In the genomic region with DNA sequence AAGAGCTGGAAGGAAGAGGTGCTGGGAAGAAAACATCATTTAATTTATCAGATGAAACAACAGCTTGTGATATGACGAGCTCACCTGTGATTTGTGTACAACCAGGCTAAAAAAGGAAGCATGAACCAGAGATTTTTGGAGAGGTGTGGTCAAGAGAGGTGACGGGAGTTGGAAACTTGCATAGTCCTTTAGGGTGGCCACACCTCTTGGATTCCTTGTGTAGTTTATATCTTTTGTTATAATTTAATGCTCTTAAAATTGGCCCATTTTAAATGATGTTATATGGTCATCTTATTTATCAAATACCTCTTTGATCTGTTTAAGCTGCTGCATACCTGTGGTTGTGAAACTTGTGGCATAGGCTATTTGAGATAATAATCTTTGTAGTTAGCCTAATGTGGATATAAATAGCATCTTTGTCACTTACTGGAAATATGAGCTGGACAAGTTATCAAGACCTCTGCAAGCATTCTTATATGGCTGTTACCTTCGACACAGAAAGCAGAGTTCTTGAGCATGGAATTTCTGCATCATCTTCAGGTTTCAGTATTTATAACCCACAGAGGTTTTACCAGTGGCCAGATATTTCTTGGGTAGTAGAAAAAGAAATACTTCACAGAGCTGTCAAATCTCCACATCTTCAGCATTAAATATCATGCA, we compare ENCODE assay signal across 20 cellular contexts. TPM values are rescaled to one million over a fixed set of nuclear protein-coding genes. Genes with fewer than 3 reads are reported as not detected.
DNase-seq lines count a peak whose midpoint lies in the region; ATAC-seq and TF ChIP-seq lines count a peak whose summit lies in the region.
"Had no signal": no experiment of that assay in that cellular context is flagged by ENCODE, and none has a peak within 500 bp of the region (broad histone marks: within the 10 kb centered on the region; RNA-seq: fewer than 3 reads in every experiment).

No MANE protein-coding gene starts in this region.

- no peaks in the 10 kb centered on the region for H3F3A ChIP-seq in MM.1S (ENCODE audit: insufficient read depth, low read length)

- no peak overlapping the region for H3K4me2 ChIP-seq in MM.1S (ENCODE audit: low read depth, low read length)

- H3K27me3 Mint-ChIP-seq in activated naive CD8-positive, alpha-beta T cell treated with anti-CD3 and anti-CD28 coated beads, Interleukin-2, amount 50 U/mL, for 24 hours, result no peaks in the 10 kb centered on the region

- H3K27ac ChIP-seq in MM.1S (ENCODE audit: low read length) (no peak overlapping the region), heart right ventricle (no peak overlapping the region)
- H3K27ac ChIP-seq: breast epithelium, heart left ventricle had no signal

- no peaks in the 10 kb centered on the region for H3K9me2 ChIP-seq in MM.1S (replicated peaks; ENCODE audit: insufficient read depth, low read length)

- H3K27me3 ChIP-seq in MM.1S (replicated peaks; ENCODE audit: insufficient read depth, low read length), result no peaks in the 10 kb centered on the region
- H3K27me3 ChIP-seq in heart right ventricle, result no peaks in the 10 kb centered on the region
- H3K27me3 ChIP-seq: BE2C, breast epithelium, heart left ventricle had no signal

- peaks cover 78% of the 10 kb centered on the region for H3K4me1 Mint-ChIP-seq in activated naive CD8-positive, alpha-beta T cell treated with anti-CD3 and anti-CD28 coated beads, Interleukin-2, amount 50 U/mL, for 24 hours

- H3K27ac Mint-ChIP-seq in activated naive CD8-positive, alpha-beta T cell treated with anti-CD3 and anti-CD28 coated beads, Interleukin-2, amount 50 U/mL, for 24 hours, result peak overlapping the region; percentile 90

- peak; percentile 65 for ATAC-seq in activated naive CD8-positive, alpha-beta T cell treated with anti-CD3 and anti-CD28 coated beads, Interleukin-2, amount 50 U/mL, for 24 hours
- ATAC-seq in HG03025 (IDR thresholded peaks at IDR 0.05; ENCODE audit: low FRiP score, unreplicated experiment) (no peak), heart right ventricle (no peak)
- ATAC-seq: esophagus mucosa, heart left ventricle had no signal

- peak overlapping the region; percentile 39 for H3K4me3 Mint-ChIP-seq in activated naive CD8-positive, alpha-beta T cell treated with anti-CD3 and anti-CD28 coated beads, Interleukin-2, amount 50 U/mL, for 24 hours
- H3K4me3 Mint-ChIP-seq: neural crest cell had no signal

- intact Hi-C loops in heart right ventricle (cut with DNase I), result no loop called here

- H3K9me3 Mint-ChIP-seq in activated naive CD8-positive, alpha-beta T cell treated with anti-CD3 and anti-CD28 coated beads, Interleukin-2, amount 50 U/mL, for 24 hours, result peaks cover 21% of the 10 kb centered on the region

- H3K9ac ChIP-seq in MM.1S (ENCODE audit: low read length), result no peak overlapping the region

- no peaks in the 10 kb centered on the region for H4K20me1 ChIP-seq in MM.1S (ENCODE audit: insufficient read depth, low read length)

- no peaks in the 10 kb centered on the region for H3K9me3 ChIP-seq in MM.1S (replicated peaks; ENCODE audit: insufficient read depth, low read length)
- H3K9me3 ChIP-seq in heart right ventricle, result peaks cover 0 to 19% (median 0%) of the 10 kb centered on the region in 11 donors
- H3K9me3 ChIP-seq: BE2C, breast epithelium had no signal

- H3K36me3 ChIP-seq in MM.1S (replicated peaks; ENCODE audit: insufficient read depth, low read length) (no peaks in the 10 kb centered on the region), heart right ventricle (no peaks in the 10 kb centered on the region)
- H3K36me3 ChIP-seq: BE2C, heart left ventricle had no signal

- TF ChIP-seq CTCF in MM.1S (IDR thresholded peaks at IDR 0.05; ENCODE audit: low read length) (no peak), heart right ventricle (IDR thresholded peaks at IDR 0.05) (no peak)

- H3K4me3 ChIP-seq in MM.1S (ENCODE audit: low read length) (no peak overlapping the region), heart right ventricle (no peak overlapping the region)
- H3K4me3 ChIP-seq: breast epithelium, heart left ventricle had no signal

- H2AFZ ChIP-seq in MM.1S (ENCODE audit: low read length), result no peak overlapping the region

- DNase-seq in H4 (ENCODE audit: low spot score) (peak; percentile 39), MM.1S (peak; percentile 49), renal cortical epithelial cell (ENCODE audit: low read depth) (peak; percentile 26), HuH-7 (ENCODE audit: low spot score) (no peak), heart right ventricle (no peak)
- no peak for DNase-seq in activated naive CD8-positive, alpha-beta T cell treated with anti-CD3 and anti-CD28 coated beads, Interleukin-2, amount 50 U/mL, for 24 hours
- DNase-seq: activated gamma-delta T cell; BE2C; DMS 273 treated with DMSO at 0.1 percent for 48 hours; heart left ventricle; islet precursor cell; mesendoderm; NCI-H1930; NCI-H524; OCI-M1; stimulated activated CD4-positive, alpha-beta T cell treated with anti-CD3 and anti-CD28 coated beads, Interleukin-1b, Interleukin-23, amount 100 ng/mL, for 48 hours had no signal

- H3K36me3 Mint-ChIP-seq in activated naive CD8-positive, alpha-beta T cell treated with anti-CD3 and anti-CD28 coated beads, Interleukin-2, amount 50 U/mL, for 24 hours (ENCODE audit: low read depth), result peaks cover 62% of the 10 kb centered on the region

- peaks cover 18% of the 10 kb centered on the region for H3K4me1 ChIP-seq in MM.1S (ENCODE audit: low read length)
- peaks cover 0 to 30% (median 17%) of the 10 kb centered on the region in 9 donors for H3K4me1 ChIP-seq in heart right ventricle
- H3K4me1 ChIP-seq: BE2C, breast epithelium had no signal

- 86 to 90% methylated on average over 3 of the region's 3 CpGs for WGBS in heart right ventricle, 2 donors

- no peaks in the 10 kb centered on the region for H3K79me2 ChIP-seq in MM.1S (ENCODE audit: low read length)

RNA-seq across cellular contexts. Expression of gene IL1RAP, which starts 49.1 kb away (rescaled TPM):
- 12.1 and 13.3 TPM in 2 replicates for total RNA-seq in H4 (2014; rRNA removed; shearing (Covaris generic))
- 11.3 and 16.1 TPM in 2 replicates for total RNA-seq in renal cortical epithelial cell
- 10 to 100 TPM in 4 of 10 donors, 1 to 10 TPM in 6; 3.9 to 11.9 (median 8.7) TPM for total RNA-seq in heart right ventricle
- polyA plus RNA-seq in heart right ventricle, result 1 to 10 TPM; 2.1 to 5.9 TPM

Comparison
In these comparisons a context has a peak if more than half of its experiments do, and no peak if none do; other contexts are left out.
1. DNase-seq: peak in H4 (single experiment), MM.1S (single experiment) and renal cortical epithelial cell (single experiment); none in activated naive CD8-positive, alpha-beta T cell treated with anti-CD3 and anti-CD28 coated beads, Interleukin-2, amount 50 U/mL, for 24 hours (single experiment), HuH-7 (single experiment) and heart right ventricle (0 of 2).